22 cellular contexts compared by ENCODE assay signal in genomic region chr2:96947949-96948348, GRCh38. TPM values are rescaled to one million over a fixed set of nuclear protein-coding genes. Genes with fewer than 3 reads are reported as not detected.
DNase-seq lines count a peak whose midpoint lies in the region; ATAC-seq and FAIRE-seq lines count a peak whose summit lies in the region.
"Had no signal": no experiment of that assay in that cellular context is flagged by ENCODE, and none has a peak within 500 bp of the region (broad histone marks: within the 10 kb centered on the region; RNA-seq: fewer than 3 reads in every experiment).

No MANE protein-coding gene starts in this region.

- POLR2A ChIA-PET in activated CD4-positive, alpha-beta T cell treated with anti-CD3 and anti-CD28 coated beads for 36 hours (lab: Charles Lee) = no interaction called here

- DNase-seq in HTR-8/SVneo (ENCODE audit: insufficient read length, low spot score) = no peak
- DNase-seq in substantia nigra (lab: John Stamatoyannopoulos, UW) = no peak
- no peak for DNase-seq in activated CD4-positive, alpha-beta T cell treated with anti-CD3 and anti-CD28 coated beads for 36 hours
- DNase-seq: BE2C; CD8-positive, alpha-beta T cell; COR-L47; DMS153; DMS79 treated with DMSO at 0.1 percent for 48 hours; EL had no signal

- CTCF ChIA-PET in activated CD4-positive, alpha-beta T cell treated with anti-CD3 and anti-CD28 coated beads for 36 hours (lab: Charles Lee) = interaction anchor here (0.6 to 2.1 kb wide), 6 partner anchors 15 to 324 kb away, joined by 3 to 11 read pairs (median 4); partner anchors contain the start of gene ANKRD39

- H3K36me3 ChIP-seq in BLaER1 = no peaks in the 10 kb centered on the region
- H3K36me3 ChIP-seq: BE2C had no signal

- H3K4me3 ChIP-seq in BLaER1 = no peak overlapping the region

- peaks cover 64% of the 10 kb centered on the region for H3K4me1 ChIP-seq in BLaER1
- H3K4me1 ChIP-seq: BE2C had no signal

- no peak overlapping the region for H3K4me3 Mint-ChIP-seq in activated CD4-positive, alpha-beta T cell treated with anti-CD3 and anti-CD28 coated beads for 36 hours
- H3K4me3 Mint-ChIP-seq: CD14-positive monocyte; CD8-positive, alpha-beta T cell; IgD-negative memory B cell had no signal

- H3K4me1 Mint-ChIP-seq in activated CD4-positive, alpha-beta T cell treated with anti-CD3 and anti-CD28 coated beads for 36 hours = peaks cover 12% of the 10 kb centered on the region

- H3K36me3 Mint-ChIP-seq in activated CD4-positive, alpha-beta T cell treated with anti-CD3 and anti-CD28 coated beads for 36 hours (ENCODE audit: low read depth) = peaks cover 2% of the 10 kb centered on the region
- H3K36me3 Mint-ChIP-seq: CD14-positive monocyte; CD8-positive, alpha-beta T cell; IgD-negative memory B cell had no signal

- no peak overlapping the region for H3K27ac Mint-ChIP-seq in activated CD4-positive, alpha-beta T cell treated with anti-CD3 and anti-CD28 coated beads for 36 hours
- H3K27ac Mint-ChIP-seq: CD14-positive monocyte; CD8-positive, alpha-beta T cell; IgD-negative memory B cell had no signal

- H3K9ac ChIP-seq in BLaER1 = no peak overlapping the region

- intact Hi-C loops in activated CD4-positive, alpha-beta T cell treated with anti-CD3 and anti-CD28 coated beads for 36 hours (cut with DNase I, micrococcal nuclease) = no loop called here

- peaks cover 6% of the 10 kb centered on the region for H3K9me3 Mint-ChIP-seq in activated CD4-positive, alpha-beta T cell treated with anti-CD3 and anti-CD28 coated beads for 36 hours (ENCODE audit: low read depth)

- H3K27me3 Mint-ChIP-seq in activated CD4-positive, alpha-beta T cell treated with anti-CD3 and anti-CD28 coated beads for 36 hours = no peaks in the 10 kb centered on the region

- H3K4me2 ChIP-seq in BLaER1 = 0 out of 2 replicates have a peak overlapping the region, but pooled peaks have one; percentile 3

- ATAC-seq in HG02678 (IDR thresholded peaks at IDR 0.05; ENCODE audit: unreplicated experiment) (no peak), GM19455 (IDR thresholded peaks at IDR 0.05; ENCODE audit: unreplicated experiment) (no peak)
- no peak for ATAC-seq in activated CD4-positive, alpha-beta T cell treated with anti-CD3 and anti-CD28 coated beads for 36 hours
- ATAC-seq: CD8-positive, alpha-beta T cell; HCT116 had no signal

- FAIRE-seq in HTR-8/SVneo (lab: Jason Lieb, UNC) = peak; percentile 4
- FAIRE-seq: A204.1, D721Med, G401.6, GM12892, GM19239, H54 had no signal

- H4K20me1 ChIP-seq in BLaER1 = no peaks in the 10 kb centered on the region

- H3K27ac ChIP-seq in BLaER1 = no peak overlapping the region
- H3K27ac ChIP-seq in cingulate gyrus (ENCODE audit: low read depth, low read length) = peak overlapping the region; percentile 97
- H3K27ac ChIP-seq in substantia nigra (ENCODE audit: low read depth, low read length, poor library complexity, severe bottlenecking) = peak overlapping the region; percentile 100

- H3K9me3 ChIP-seq in BLaER1 = peaks cover 3% of the 10 kb centered on the region
- H3K9me3 ChIP-seq: BE2C had no signal

- no peaks in the 10 kb centered on the region for H3K27me3 ChIP-seq in BLaER1
- H3K27me3 ChIP-seq: BE2C had no signal

RNA-seq across cellular contexts. Expression of gene FAM178B, which starts 38.4 kb away (rescaled TPM):
- under 1 TPM in 1 of 2 experiments, not detected in 1; 0.11 TPM for total RNA-seq in activated CD4-positive, alpha-beta T cell treated with anti-CD3 and anti-CD28 coated beads for 36 hours
